In genomic region chr19:41226053-41226873, GRCh38 we compare ENCODE assay signal across 8 cellular contexts. TPM values are rescaled to one million over a fixed set of nuclear protein-coding genes. Genes with fewer than 3 reads are reported as not detected.
A peak's percentile ranks its signal among the peaks of the same experiment; 100 is the strongest.
DNase-seq lines count a peak whose midpoint lies in the region; ATAC-seq and TF ChIP-seq lines count a peak whose summit lies in the region.

No MANE protein-coding gene starts in this region.

- H3K36me3 Mint-ChIP-seq in activated naive CD8-positive, alpha-beta T cell treated with anti-CD3 and anti-CD28 coated beads for 36 hours = peaks cover 1% of the 10 kb centered on the region

- H3K4me3 ChIP-seq in Peyer's patch = peak overlapping the region; percentile 45 to 80 (median 56)
- peak overlapping the region; percentile 22 to 57 (median 48) for H3K4me3 ChIP-seq in transverse colon

- H3K27ac ChIP-seq in Peyer's patch (peak overlapping the region; percentile 72 to 90 (median 82)), transverse colon (peak overlapping the region; percentile 85 to 92 (median 88))

- TF ChIP-seq CTCF in Peyer's patch (IDR thresholded peaks at IDR 0.05) = peak in 3 of 6 experiments; percentile 23 to 31 (median 26)
- TF ChIP-seq CTCF in transverse colon (IDR thresholded peaks at IDR 0.05) = peak in 3 of 5 experiments; percentile 13 to 40 (median 15)

- WGBS in transverse colon (ENCODE audit: low coverage in 1 of 2), 2 donors = 12% methylated on average over 39 of the region's 67 CpGs; no CpG with 5 or more reads in 1 of the 2 donors

- no peaks in the 10 kb centered on the region for H3K36me3 ChIP-seq in Peyer's patch
- no peaks in the 10 kb centered on the region for H3K36me3 ChIP-seq in transverse colon

- peaks cover 20% of the 10 kb centered on the region for H3K4me1 Mint-ChIP-seq in activated naive CD8-positive, alpha-beta T cell treated with anti-CD3 and anti-CD28 coated beads for 36 hours

- peak overlapping the region; percentile 68 for H3K27ac Mint-ChIP-seq in activated naive CD8-positive, alpha-beta T cell treated with anti-CD3 and anti-CD28 coated beads for 36 hours

- peak; percentile 65 for DNase-seq in CD1c-positive myeloid dendritic cell (ENCODE audit: extremely low spot score)
- peak; percentile 22 to 84 (median 82) for DNase-seq in Peyer's patch
- peak; percentile 44 for DNase-seq in activated naive CD8-positive, alpha-beta T cell treated with anti-CD3 and anti-CD28 coated beads for 36 hours
- peak; percentile 74 for DNase-seq in Right ventricle myocardium inferior (ENCODE audit: missing footprints)
- DNase-seq in occipital lobe (lab: John Stamatoyannopoulos, UW) = peak; percentile 14
- peak; percentile 77 for DNase-seq in transverse colon

- peaks cover 25% of the 10 kb centered on the region for H3K27me3 Mint-ChIP-seq in activated naive CD8-positive, alpha-beta T cell treated with anti-CD3 and anti-CD28 coated beads for 36 hours

- intact Hi-C loops in Right ventricle myocardium inferior (cut with DNase I) (loop anchor here (2.0 kb wide), 1 partner anchor 37 kb away; no protein-coding TSS in a partner anchor), transverse colon (cut with DNase I; ENCODE audit: low total_unique reads) (no loop called here)

- no peak for TF ChIP-seq EP300 in transverse colon (IDR thresholded peaks at IDR 0.05; ENCODE audit: low read depth)

- H3K4me3 Mint-ChIP-seq in activated naive CD8-positive, alpha-beta T cell treated with anti-CD3 and anti-CD28 coated beads for 36 hours = peak overlapping the region; percentile 78

- in situ Hi-C loops in transverse colon (cut with MboI; ENCODE audit: low pct_ligation_motif_present in 1 of 4, low pct_unique_long_range_greater_than_20kb in 1 of 4, low sequenced_read_pairs in 3 of 4) = no loop called here

- ATAC-seq in Right ventricle myocardium inferior = peak; percentile 69
- no peak for ATAC-seq in HG03135 (IDR thresholded peaks at IDR 0.05; ENCODE audit: unreplicated experiment)
- no peak for ATAC-seq in GM21515 (IDR thresholded peaks at IDR 0.05; ENCODE audit: unreplicated experiment)

- no peaks in the 10 kb centered on the region for H3K9me3 Mint-ChIP-seq in activated naive CD8-positive, alpha-beta T cell treated with anti-CD3 and anti-CD28 coated beads for 36 hours

- H3K4me1 ChIP-seq in Peyer's patch = peaks cover 0 to 12% (median 5%) of the 10 kb centered on the region in 4 donors
- H3K4me1 ChIP-seq in transverse colon = peaks cover 3 to 25% (median 20%) of the 10 kb centered on the region in 4 donors

- peak; percentile 72 to 75 for TF ChIP-seq POLR2A in Peyer's patch (IDR thresholded peaks at IDR 0.05)
- TF ChIP-seq POLR2A in transverse colon (IDR thresholded peaks at IDR 0.05) = peak; percentile 57

- H3K9me3 ChIP-seq in Peyer's patch (no peaks in the 10 kb centered on the region), transverse colon (no peaks in the 10 kb centered on the region)

- no peaks in the 10 kb centered on the region for H3K27me3 ChIP-seq in Peyer's patch
- H3K27me3 ChIP-seq in transverse colon = peaks cover 3% of the 10 kb centered on the region

RNA-seq across cellular contexts. Expression of gene AXL, which starts 7.2 kb away (rescaled TPM):
- total RNA-seq in Peyer's patch (10 to 100 TPM in 3 of 4 donors, 1 to 10 TPM in 1; 7.2 to 46.2 (median 24.2) TPM), Right ventricle myocardium inferior (19.8 TPM), occipital lobe (9.2 TPM), transverse colon (10 to 100 TPM; 19.7 to 52.4 (median 25.6) TPM)
- total RNA-seq in activated naive CD8-positive, alpha-beta T cell treated with anti-CD3 and anti-CD28 coated beads for 36 hours = under 1 TPM; 0.41 to 0.42 TPM

RNA-seq across cellular contexts. Expression of gene CYP2S1, which starts 33.2 kb away (rescaled TPM):
- 100 to 1,000 TPM in 1 of 4 donors, 10 to 100 TPM in 2, 1 to 10 TPM in 1; 4.1 to 147 (median 67.1) TPM for total RNA-seq in Peyer's patch
- under 1 TPM; 0.27 to 0.32 TPM for total RNA-seq in activated naive CD8-positive, alpha-beta T cell treated with anti-CD3 and anti-CD28 coated beads for 36 hours
- 0.73 TPM for total RNA-seq in Right ventricle myocardium inferior
- total RNA-seq in occipital lobe = 1.4 TPM
- total RNA-seq in transverse colon = 10 to 100 TPM in 2 of 4 donors, 1 to 10 TPM in 2; 4.2 to 30.7 (median 14.9) TPM

RNA-seq across cellular contexts. Expression of gene HNRNPUL1, which starts 37.9 kb away (rescaled TPM):
- 100 to 1,000 TPM; 123 to 244 (median 167) TPM for total RNA-seq in Peyer's patch
- 100 to 1,000 TPM; 255 to 259 TPM for total RNA-seq in activated naive CD8-positive, alpha-beta T cell treated with anti-CD3 and anti-CD28 coated beads for 36 hours
- 110 TPM for total RNA-seq in Right ventricle myocardium inferior
- total RNA-seq in occipital lobe = 64.7 TPM
- total RNA-seq in transverse colon = 100 to 1,000 TPM; 115 to 296 (median 145) TPM

Comparison
In these comparisons a context has a peak if more than half of its experiments do, and no peak if none do; other contexts are left out.
1. DNase-seq: peak in every context shown above with its lines; median percentile 82 in Peyer's patch; 77 in transverse colon; 74 in Right ventricle myocardium inferior; 65 in CD1c-positive myeloid dendritic cell; 44 in activated naive CD8-positive, alpha-beta T cell treated with anti-CD3 and anti-CD28 coated beads for 36 hours; 14 in occipital lobe.